In the genomic region with DNA sequence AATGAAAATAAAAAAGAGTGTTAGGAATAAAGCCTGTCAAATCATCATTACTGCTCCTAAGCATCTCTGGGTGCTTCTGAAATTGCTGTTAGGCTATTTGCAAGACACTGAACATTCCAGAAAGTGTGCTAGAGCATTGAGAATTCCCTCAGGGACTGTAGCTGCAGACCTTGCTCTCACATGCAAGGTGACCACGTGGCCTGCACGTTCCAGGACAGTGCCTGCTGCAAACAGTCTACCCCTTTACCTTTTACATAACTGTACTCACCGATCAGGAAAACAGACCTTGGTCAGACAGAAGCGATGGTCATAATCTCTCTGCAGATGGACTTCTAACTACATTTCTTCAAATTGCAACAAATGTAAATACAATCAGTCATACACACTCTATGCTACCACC, we compare ENCODE assay signal across 2 cellular contexts.
TF ChIP-seq lines count a peak whose summit lies in the region.

No MANE protein-coding gene starts in this region.

TF ChIP-seq in IMR-90, 13 proteins besides CTCF, POLR2A, EP300 and RAD21:
- TF ChIP-seq MXI1 (IDR thresholded peaks at IDR 0.05; ENCODE audit: borderline replicate concordance, low read depth, low read length) (no peak), FOS (IDR thresholded peaks at IDR 0.05; ENCODE audit: low read depth, low read length) (no peak), NFE2L2 (IDR thresholded peaks at IDR 0.05; ENCODE audit: low read depth, low read length) (no peak), BHLHE40 (IDR thresholded peaks at IDR 0.05; ENCODE audit: low read depth, low read length) (no peak), SMC3 (IDR thresholded peaks at IDR 0.05; ENCODE audit: low read depth, low read length) (no peak), CHD1 (IDR thresholded peaks at IDR 0.05; ENCODE audit: low read depth, low read length) (no peak), MAZ (IDR thresholded peaks at IDR 0.05; ENCODE audit: borderline replicate concordance, low read depth, low read length) (no peak)
- TF ChIP-seq, protein P1, sequence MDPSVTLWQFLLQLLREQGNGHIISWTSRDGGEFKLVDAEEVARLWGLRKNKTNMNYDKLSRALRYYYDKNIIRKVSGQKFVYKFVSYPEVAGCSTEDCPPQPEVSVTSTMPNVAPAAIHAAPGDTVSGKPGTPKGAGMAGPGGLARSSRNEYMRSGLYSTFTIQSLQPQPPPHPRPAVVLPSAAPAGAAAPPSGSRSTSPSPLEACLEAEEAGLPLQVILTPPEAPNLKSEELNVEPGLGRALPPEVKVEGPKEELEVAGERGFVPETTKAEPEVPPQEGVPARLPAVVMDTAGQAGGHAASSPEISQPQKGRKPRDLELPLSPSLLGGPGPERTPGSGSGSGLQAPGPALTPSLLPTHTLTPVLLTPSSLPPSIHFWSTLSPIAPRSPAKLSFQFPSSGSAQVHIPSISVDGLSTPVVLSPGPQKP (IDR thresholded peaks at IDR 0.05; ENCODE audit: borderline replicate concordance, low read depth, low read length) = no peak

TF ChIP-seq in H1, 55 proteins besides CTCF, POLR2A, EP300 and RAD21:
- no peak for TF ChIP-seq HDAC2 (IDR thresholded peaks at IDR 0.05; ENCODE audit: borderline replicate concordance in 1 of 2, low read depth in 2 of 2, low read length in 2 of 2)
- no peak for TF ChIP-seq GTF2F1 (IDR thresholded peaks at IDR 0.05; ENCODE audit: borderline replicate concordance, low read depth, low read length)
- TF ChIP-seq EZH2 (IDR thresholded peaks at IDR 0.05; ENCODE audit: low read depth, low read length, severe bottlenecking) = no peak
- TF ChIP-seq, protein P2, sequence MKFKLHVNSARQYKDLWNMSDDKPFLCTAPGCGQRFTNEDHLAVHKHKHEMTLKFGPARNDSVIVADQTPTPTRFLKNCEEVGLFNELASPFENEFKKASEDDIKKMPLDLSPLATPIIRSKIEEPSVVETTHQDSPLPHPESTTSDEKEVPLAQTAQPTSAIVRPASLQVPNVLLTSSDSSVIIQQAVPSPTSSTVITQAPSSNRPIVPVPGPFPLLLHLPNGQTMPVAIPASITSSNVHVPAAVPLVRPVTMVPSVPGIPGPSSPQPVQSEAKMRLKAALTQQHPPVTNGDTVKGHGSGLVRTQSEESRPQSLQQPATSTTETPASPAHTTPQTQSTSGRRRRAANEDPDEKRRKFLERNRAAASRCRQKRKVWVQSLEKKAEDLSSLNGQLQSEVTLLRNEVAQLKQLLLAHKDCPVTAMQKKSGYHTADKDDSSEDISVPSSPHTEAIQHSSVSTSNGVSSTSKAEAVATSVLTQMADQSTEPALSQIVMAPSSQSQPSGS (IDR thresholded peaks at IDR 0.05; ENCODE audit: low read length) = no peak
- no peak for TF ChIP-seq SRF (IDR thresholded peaks at IDR 0.05; ENCODE audit: low read depth, low read length)
- no peak for TF ChIP-seq YY1 (IDR thresholded peaks at IDR 0.05; ENCODE audit: low read depth, low read length)
- no peak for TF ChIP-seq TCF12 (IDR thresholded peaks at IDR 0.05; ENCODE audit: low read depth, low read length)
- TF ChIP-seq FOSL1 (IDR thresholded peaks at IDR 0.05; ENCODE audit: insufficient read depth, low read depth, low read length) = no peak
- no peak for TF ChIP-seq CHD1 (IDR thresholded peaks at IDR 0.05; ENCODE audit: low read depth, low read length)
- no peak for TF ChIP-seq RBBP5 (IDR thresholded peaks at IDR 0.05; ENCODE audit: borderline replicate concordance, low read depth, low read length)
- no peak for TF ChIP-seq SP2 (IDR thresholded peaks at IDR 0.05; ENCODE audit: low read length)
- TF ChIP-seq, protein P3, sequence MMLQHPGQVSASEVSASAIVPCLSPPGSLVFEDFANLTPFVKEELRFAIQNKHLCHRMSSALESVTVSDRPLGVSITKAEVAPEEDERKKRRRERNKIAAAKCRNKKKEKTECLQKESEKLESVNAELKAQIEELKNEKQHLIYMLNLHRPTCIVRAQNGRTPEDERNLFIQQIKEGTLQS (IDR thresholded peaks at IDR 0.05; ENCODE audit: insufficient read depth, low read depth, low read length) = no peak
- TF ChIP-seq GABPA (IDR thresholded peaks at IDR 0.05; ENCODE audit: borderline replicate concordance, insufficient read depth, low read length) = no peak
- TF ChIP-seq, protein P4, sequence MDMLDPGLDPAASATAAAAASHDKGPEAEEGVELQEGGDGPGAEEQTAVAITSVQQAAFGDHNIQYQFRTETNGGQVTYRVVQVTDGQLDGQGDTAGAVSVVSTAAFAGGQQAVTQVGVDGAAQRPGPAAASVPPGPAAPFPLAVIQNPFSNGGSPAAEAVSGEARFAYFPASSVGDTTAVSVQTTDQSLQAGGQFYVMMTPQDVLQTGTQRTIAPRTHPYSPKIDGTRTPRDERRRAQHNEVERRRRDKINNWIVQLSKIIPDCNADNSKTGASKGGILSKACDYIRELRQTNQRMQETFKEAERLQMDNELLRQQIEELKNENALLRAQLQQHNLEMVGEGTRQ (IDR thresholded peaks at IDR 0.05; ENCODE audit: low read length) = no peak
- no peak for TF ChIP-seq SP1 (IDR thresholded peaks at IDR 0.05; ENCODE audit: low read depth, low read length)
- TF ChIP-seq RFX5 (IDR thresholded peaks at IDR 0.05; ENCODE audit: borderline replicate concordance, low read depth, low read length) = no peak
- TF ChIP-seq TAF7 (optimal IDR thresholded peaks at IDR 0.05; ENCODE audit: borderline replicate concordance, low read depth, low read length) = no peak
- TF ChIP-seq, protein P5, sequence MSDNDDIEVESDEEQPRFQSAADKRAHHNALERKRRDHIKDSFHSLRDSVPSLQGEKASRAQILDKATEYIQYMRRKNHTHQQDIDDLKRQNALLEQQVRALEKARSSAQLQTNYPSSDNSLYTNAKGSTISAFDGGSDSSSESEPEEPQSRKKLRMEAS (IDR thresholded peaks at IDR 0.05) = no peak
- TF ChIP-seq PHF8 (conservative IDR thresholded peaks at IDR 0.05; ENCODE audit: low read depth, low read length) = no peak
- no peak for TF ChIP-seq HDAC6 (IDR thresholded peaks at IDR 0.05; ENCODE audit: low read depth, low read length)
